ENCODE assay signal across 8 cellular contexts in genomic region chr2:20051518-20052228, GRCh38. TPM values are rescaled to one million over a fixed set of nuclear protein-coding genes. Genes with fewer than 3 reads are reported as not detected.
DNase-seq lines count a peak whose midpoint lies in the region; ATAC-seq and TF ChIP-seq lines count a peak whose summit lies in the region.

TSS of gene LAPTM4A (minus strand) at chr2:20051628. CDS start at chr2:20051520, 108 bp downstream.

- peak; percentile 96 for ATAC-seq in HG02610 (IDR thresholded peaks at IDR 0.05; ENCODE audit: unreplicated experiment)

- H3K27me3 ChIP-seq in SK-N-SH (ENCODE audit: insufficient read depth) = no peaks in the 10 kb centered on the region

- peaks cover 3% of the 10 kb centered on the region for H3F3A ChIP-seq in SK-N-SH (replicated peaks; ENCODE audit: insufficient read depth)

- peak within 1 kb of the TSS; percentile 85 for H3K9ac ChIP-seq in SK-N-SH

- H3K9me2 ChIP-seq in SK-N-SH = no peaks in the 10 kb centered on the region

- no peak; a peak in 1 of 4 replicates for TF ChIP-seq EP300 in SK-N-SH (IDR thresholded peaks at IDR 0.05; ENCODE audit: borderline replicate concordance in 1 of 2, low read depth in 1 of 2, low read length in 1 of 2)

- no peak for TF ChIP-seq CTCF in GM10266 (IDR thresholded peaks at IDR 0.05; ENCODE audit: control insufficient read depth, insufficient read depth, low read depth, missing control alignments)
- no peak for TF ChIP-seq CTCF in SK-N-SH (IDR thresholded peaks at IDR 0.05)

- CTCF ChIA-PET in SK-N-SH (lab: Yijun Ruan, JAX) = interaction anchor here (0.7 to 6.3 kb wide), 14 partner anchors 9 to 96 kb away, joined by 3 to 54 read pairs (median 4); partner anchors contain the start of gene MATN3

- 1% methylated on average over 46 of the region's 47 CpGs for WGBS in SK-N-SH (ENCODE audit: low lambda C conversion rate)

- POLR2A ChIA-PET in SK-N-SH (lab: Yijun Ruan, JAX) = interaction anchor here (0.7 to 3.1 kb wide), 14 partner anchors 8 to 170 kb away, joined by 3 to 30 read pairs (median 4); partner anchors contain the start of genes MATN3 and WDR35

- no peaks in the 10 kb centered on the region for H3K36me3 ChIP-seq in SK-N-SH (replicated peaks in 1 of 2; ENCODE audit: control insufficient read depth in 1 of 2, insufficient read depth in 2 of 2, low read length in 1 of 2)

- no peaks in the 10 kb centered on the region for H3K9me3 ChIP-seq in SK-N-SH

- peak within 1 kb of the TSS; percentile 98 to 100 for H3K27ac ChIP-seq in SK-N-SH (ENCODE audit: low read depth in 2 of 2, low read length in 1 of 2)
- peak within 1 kb of the TSS; percentile 97 for H3K27ac ChIP-seq in temporal lobe (ENCODE audit: low read depth, low read length)

- H2AFZ ChIP-seq in SK-N-SH (ENCODE audit: low read depth) = peak within 1 kb of the TSS; percentile 79

- H3K4me1 ChIP-seq in SK-N-SH (ENCODE audit: control insufficient read depth in 1 of 2, insufficient read depth in 2 of 2, low read depth in 1 of 2, low read length in 1 of 2) = peaks cover 11 to 30% of the 10 kb centered on the region in 2 experiments; a peak in 3 of 4 replicates

- H3K4me2 ChIP-seq in SK-N-SH = peak within 1 kb of the TSS; percentile 72

- peak; percentile 93 for DNase-seq in GM10266 (ENCODE audit: extremely low spot score)
- DNase-seq in NCI-H1092 (lab: John Stamatoyannopoulos, UW) = peak; percentile 97
- DNase-seq in SK-N-SH = peak; percentile 98
- DNase-seq in activated naive CD4-positive, alpha-beta T cell treated with anti-CD3 and anti-CD28 coated beads, Interleukin-2, amount 50 U/mL, for 16 hours = peak; percentile 98
- peak; percentile 99 for DNase-seq in globus pallidus (ENCODE audit: low spot score)
- DNase-seq in occipital lobe (lab: John Stamatoyannopoulos, UW) = peak; percentile 99

- H3K79me2 ChIP-seq in SK-N-SH (ENCODE audit: insufficient read depth) = peaks cover 55% of the 10 kb centered on the region

- peak; percentile 17; the same call in 1 of the 2 replicates for TF ChIP-seq RAD21 in SK-N-SH (IDR thresholded peaks at IDR 0.05; ENCODE audit: low read length)

- H3K4me3 ChIP-seq in SK-N-SH (ENCODE audit: low read depth in 2 of 2, low read length in 1 of 2) = peak within 1 kb of the TSS; percentile 72 to 99

- peaks cover 26% of the 10 kb centered on the region for H4K20me1 ChIP-seq in SK-N-SH (ENCODE audit: insufficient read depth)

TF ChIP-seq in SK-N-SH, 30 proteins besides CTCF, POLR2A, EP300 and RAD21 (continues in another document):
- TF ChIP-seq EZH2phosphoT487 (IDR thresholded peaks at IDR 0.05; ENCODE audit: borderline replicate concordance, low read depth) (no peak), SIN3A (IDR thresholded peaks at IDR 0.05; ENCODE audit: borderline replicate concordance, low read depth, low read length) (peak; percentile 70; the same call in 1 of the 2 replicates), TCF12 (IDR thresholded peaks at IDR 0.05) (0 out of 2 replicates have a peak, but pooled peaks have one; percentile 9), USF1 (IDR thresholded peaks at IDR 0.05; ENCODE audit: borderline replicate concordance, low read depth) (peak; percentile 86), IRF3 (IDR thresholded peaks at IDR 0.05; ENCODE audit: low read depth, low read length) (peak; percentile 94), JUND (IDR thresholded peaks at IDR 0.05) (no peak), TAF1 (IDR thresholded peaks at IDR 0.05; ENCODE audit: borderline replicate concordance, low read depth, low read length) (peak; percentile 45; the same call in 1 of the 2 replicates), RCOR1 (IDR thresholded peaks at IDR 0.05; ENCODE audit: low read length) (peak; percentile 34), CHD2 (IDR thresholded peaks at IDR 0.05; ENCODE audit: low read length, partially characterized antibody) (peak; percentile 70), ZBTB33 (IDR thresholded peaks at IDR 0.05; ENCODE audit: borderline replicate concordance, low read depth) (no peak), FOXM1 (IDR thresholded peaks at IDR 0.05; ENCODE audit: low read depth) (no peak), RXRA (IDR thresholded peaks at IDR 0.05; ENCODE audit: borderline replicate concordance, low read depth) (no peak), ELF1 (IDR thresholded peaks at IDR 0.05) (no peak; the same call in 1 of the 2 replicates), MXI1 (IDR thresholded peaks at IDR 0.05; ENCODE audit: low read depth, low read length) (peak; percentile 62), TEAD4 (IDR thresholded peaks at IDR 0.05; ENCODE audit: borderline replicate concordance, insufficient read depth) (no peak), RFX5 (IDR thresholded peaks at IDR 0.05; ENCODE audit: low read length) (peak; percentile 76; the same call in 1 of the 2 replicates), SMC3 (IDR thresholded peaks at IDR 0.05; ENCODE audit: low read depth, low read length) (peak; percentile 18; the same call in 1 of the 2 replicates), NRF1 (IDR thresholded peaks at IDR 0.05; ENCODE audit: low read depth, low read length) (peak; percentile 88), FOXJ3 (CRISPR knock-in tag; IDR thresholded peaks at IDR 0.05) (no peak), GABPA (IDR thresholded peaks at IDR 0.05; ENCODE audit: low read depth) (peak; percentile 44), MEF2A (IDR thresholded peaks at IDR 0.05; ENCODE audit: borderline replicate concordance, low read depth) (no peak; the same call in 1 of the 2 replicates), REST (IDR thresholded peaks at IDR 0.05; ENCODE audit: low read depth, low read length) (peak; percentile 24; the same call in 1 of the 2 replicates), POLR2AphosphoS5 (IDR thresholded peaks at IDR 0.05; ENCODE audit: low read depth, low read length) (peak; percentile 93), NFIC (IDR thresholded peaks at IDR 0.05; ENCODE audit: borderline replicate concordance) (peak; percentile 67; the same call in 1 of the 2 replicates), YY1 (IDR thresholded peaks at IDR 0.05; ENCODE audit: low read depth) (peak; percentile 62; the same call in 1 of the 2 replicates), FOSL2 (IDR thresholded peaks at IDR 0.05; ENCODE audit: borderline replicate concordance, low read depth) (no peak)

RNA-seq across cellular contexts. Expression of gene LAPTM4A, which starts in this region (rescaled TPM):
- polyA plus RNA-seq in SK-N-SH (2012; rRNA removed) = 306 and 350 TPM in 2 replicates
- 391 and 431 TPM in 2 replicates for polyA plus RNA-seq in SK-N-SH (2012; cell fraction: cytosol; rRNA removed)
- 69.8 and 155 TPM in 2 replicates for polyA plus RNA-seq in SK-N-SH (2012; cell fraction: nucleus; rRNA removed)
- total RNA-seq in occipital lobe (93.6 TPM), temporal lobe (41.6 TPM)

Comparison
In these comparisons a context has a peak if more than half of its experiments do, and no peak if none do; other contexts are left out.
1. Peak in every context shown above with its lines: DNase-seq, ATAC-seq, H3K4me3 ChIP-seq and H3K27ac ChIP-seq.